In the genomic region with DNA sequence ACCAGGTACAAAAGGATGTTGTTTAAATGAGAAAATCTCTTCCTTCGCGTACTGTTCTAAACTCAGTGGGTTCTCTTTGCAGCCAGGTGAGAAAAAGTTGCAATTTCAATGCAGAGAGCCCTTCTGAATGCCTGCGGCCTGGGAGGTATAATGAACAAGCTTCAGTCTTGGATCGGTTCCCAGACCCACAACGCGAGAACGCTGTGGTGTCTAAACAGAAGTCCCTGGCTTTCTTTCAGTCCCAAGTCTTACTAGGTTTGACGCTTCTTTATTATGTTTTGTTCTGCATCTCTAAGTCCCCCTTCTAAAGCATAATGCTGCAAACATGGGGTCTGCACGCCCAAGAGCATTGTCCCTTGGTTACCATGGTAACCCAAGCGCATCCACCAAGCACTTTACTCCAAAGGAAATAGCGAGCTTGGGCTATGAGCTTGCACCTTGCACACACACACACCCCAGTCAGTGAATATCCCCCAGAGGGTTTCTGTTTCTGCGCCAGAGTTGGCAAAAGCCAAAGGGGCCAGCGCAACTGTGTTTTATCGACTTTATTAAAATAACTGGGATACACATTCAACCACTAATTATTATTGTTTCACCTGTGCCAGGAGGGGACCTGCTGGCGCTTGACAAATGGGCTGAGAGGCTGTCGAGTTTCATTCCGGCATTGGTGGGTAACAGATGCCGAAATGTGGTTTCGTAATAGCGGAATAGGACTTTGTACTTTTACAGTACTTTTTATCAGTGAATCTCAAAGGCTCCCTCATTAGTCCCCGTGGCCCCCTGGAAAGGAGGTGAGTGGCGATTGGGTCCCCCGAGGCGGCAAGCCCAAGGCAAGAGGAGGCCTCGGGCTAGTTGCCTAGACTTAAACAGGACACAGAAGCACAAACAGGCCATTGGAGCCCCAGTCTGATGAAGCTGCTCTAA, we compare ENCODE assay signal across 13 cellular contexts.
DNase-seq lines count a peak whose midpoint lies in the region; ATAC-seq and TF ChIP-seq lines count a peak whose summit lies in the region.
"Had no signal": no experiment of that assay in that cellular context is flagged by ENCODE, and none has a peak within 500 bp of the region (broad histone marks: within the 10 kb centered on the region; RNA-seq: fewer than 3 reads in every experiment).

No MANE protein-coding gene starts in this region.

- no peak overlapping the region for H3K4me2 ChIP-seq in Karpas-422 (ENCODE audit: low read depth, low read length, poor library complexity, severe bottlenecking)
- H3K4me2 ChIP-seq: smooth muscle cell had no signal

- no peaks in the 10 kb centered on the region for H3K9me2 ChIP-seq in Karpas-422 (replicated peaks; ENCODE audit: insufficient read depth, low read length)

- no peak overlapping the region for H2AFZ ChIP-seq in Karpas-422 (ENCODE audit: low read length)

- peaks cover 2% of the 10 kb centered on the region for H3K27me3 Mint-ChIP-seq in neural crest cell (ENCODE audit: low read depth)

- no peak overlapping the region for H3K9ac ChIP-seq in Karpas-422 (ENCODE audit: low read length)

- H3K79me2 ChIP-seq in Karpas-422 (ENCODE audit: low read length), result no peaks in the 10 kb centered on the region

- no peaks in the 10 kb centered on the region for H4K20me1 ChIP-seq in Karpas-422 (ENCODE audit: insufficient read depth, low read depth, low read length)

- DNase-seq in DMS153 treated with DMSO at 0.1 percent for 48 hours (lab: John Stamatoyannopoulos, UW; ENCODE audit: unreplicated experiment) (peak; percentile 65), NCI-H2171 treated with DMSO at 0.1 percent for 48 hours (lab: John Stamatoyannopoulos, UW) (peak; percentile 87), breast epithelium (ENCODE audit: low spot score in 2 of 2) (peak; percentile 69 to 73), neural crest cell (ENCODE audit: low read depth, low spot score) (no peak), Karpas-422 (no peak)
- DNase-seq in activated CD8-positive, alpha-beta memory T cell treated with anti-CD3 and anti-CD28 coated beads, Interleukin-2, amount 50 U/mL, for 48 hours, result no peak
- DNase-seq: activated CD4-positive, CD25-positive, alpha-beta regulatory T cell treated with anti-CD3 and anti-CD28 coated beads, Interleukin-2, amount 50 U/mL, for 72 hours; activated naive CD4-positive, alpha-beta T cell treated with anti-CD3 and anti-CD28 coated beads, Interleukin-2, amount 10 ng/mL, durations not matched to agents 7 days and 5 days had no signal

- no peaks in the 10 kb centered on the region for H3K9me3 ChIP-seq in breast epithelium
- no peaks in the 10 kb centered on the region for H3K9me3 ChIP-seq in Karpas-422 (ENCODE audit: low read length)

- H3K4me3 Mint-ChIP-seq in neural crest cell, result peak overlapping the region; percentile 1
- H3K4me3 Mint-ChIP-seq: activated naive CD4-positive, alpha-beta T cell treated with anti-CD3 and anti-CD28 coated beads, Interleukin-2, amount 10 ng/mL, durations not matched to agents 7 days and 5 days had no signal

- H3K27ac ChIP-seq in breast epithelium (peak overlapping the region; percentile 38 to 57), Karpas-422 (ENCODE audit: low read length) (no peak overlapping the region)
- H3K27ac ChIP-seq: HL-60 had no signal

- H3K27ac Mint-ChIP-seq in neural crest cell (ENCODE audit: unreplicated experiment), result no peak overlapping the region
- H3K27ac Mint-ChIP-seq: activated naive CD4-positive, alpha-beta T cell treated with anti-CD3 and anti-CD28 coated beads, Interleukin-2, amount 10 ng/mL, durations not matched to agents 7 days and 5 days had no signal

- no peak for ATAC-seq in HG03342 (IDR thresholded peaks at IDR 0.05; ENCODE audit: unreplicated experiment)
- ATAC-seq in GM19328 (IDR thresholded peaks at IDR 0.05; ENCODE audit: unreplicated experiment), result no peak
- ATAC-seq: left lobe of liver had no signal

- TF ChIP-seq CTCF in breast epithelium (IDR thresholded peaks at IDR 0.05) (no peak), neural crest cell (conservative IDR thresholded peaks at IDR 0.05) (no peak)

- H3K36me3 ChIP-seq in breast epithelium, result no peaks in the 10 kb centered on the region
- H3K36me3 ChIP-seq in Karpas-422 (ENCODE audit: insufficient read depth, low read length), result no peaks in the 10 kb centered on the region

- H3K4me3 ChIP-seq in breast epithelium, result peak overlapping the region in 2 of 3 donors; percentile 18 to 44
- H3K4me3 ChIP-seq in Karpas-422 (ENCODE audit: low read length), result no peak overlapping the region
- H3K4me3 ChIP-seq: smooth muscle cell had no signal

- no peaks in the 10 kb centered on the region for H3K9me3 Mint-ChIP-seq in neural crest cell
- H3K9me3 Mint-ChIP-seq: activated naive CD4-positive, alpha-beta T cell treated with anti-CD3 and anti-CD28 coated beads, Interleukin-2, amount 10 ng/mL, durations not matched to agents 7 days and 5 days had no signal

- no peak for TF ChIP-seq POLR2A in breast epithelium (IDR thresholded peaks at IDR 0.05)

- peaks cover 16% of the 10 kb centered on the region for H3K4me1 Mint-ChIP-seq in neural crest cell
- H3K4me1 Mint-ChIP-seq: activated naive CD4-positive, alpha-beta T cell treated with anti-CD3 and anti-CD28 coated beads, Interleukin-2, amount 10 ng/mL, durations not matched to agents 7 days and 5 days had no signal

- H3K27me3 ChIP-seq in breast epithelium (no peaks in the 10 kb centered on the region), Karpas-422 (ENCODE audit: low read length) (no peaks in the 10 kb centered on the region)

- H3K36me3 Mint-ChIP-seq in neural crest cell (ENCODE audit: low read depth), result no peaks in the 10 kb centered on the region
- H3K36me3 Mint-ChIP-seq: activated naive CD4-positive, alpha-beta T cell treated with anti-CD3 and anti-CD28 coated beads, Interleukin-2, amount 10 ng/mL, durations not matched to agents 7 days and 5 days had no signal

- intact Hi-C loops in breast epithelium (cut with DNase I; ENCODE audit: low total_unique reads), result no loop called here

- peaks cover 0 to 7% of the 10 kb centered on the region in 2 donors for H3K4me1 ChIP-seq in breast epithelium
- no peaks in the 10 kb centered on the region for H3K4me1 ChIP-seq in Karpas-422 (ENCODE audit: low read length)

Comparison
In these comparisons a context has a peak if more than half of its experiments do, and no peak if none do; other contexts are left out.
1. DNase-seq: peak in DMS153 treated with DMSO at 0.1 percent for 48 hours (single experiment), NCI-H2171 treated with DMSO at 0.1 percent for 48 hours (single experiment) and breast epithelium (2 of 2); none in neural crest cell (single experiment), Karpas-422 (single experiment) and activated CD8-positive, alpha-beta memory T cell treated with anti-CD3 and anti-CD28 coated beads, Interleukin-2, amount 50 U/mL, for 48 hours (single experiment).